11 cellular contexts compared by ENCODE assay signal in genomic region chr6:155185544-155185943, GRCh38.
A peak's percentile ranks its signal among the peaks of the same experiment; 100 is the strongest.
DNase-seq lines count a peak whose midpoint lies in the region; ATAC-seq and TF ChIP-seq lines count a peak whose summit lies in the region.
"Had no signal": no experiment of that assay in that cellular context is flagged by ENCODE, and none has a peak within 500 bp of the region (broad histone marks: within the 10 kb centered on the region; RNA-seq: fewer than 3 reads in every experiment).

No MANE protein-coding gene starts in this region.

- H3K4me3 ChIP-seq in NT2/D1 (ENCODE audit: insufficient read length, low read depth) (no peak overlapping the region), ectodermal cell (ENCODE audit: insufficient read depth, low read depth, low read length) (no peak overlapping the region), smooth muscle cell (no peak overlapping the region)

- peaks cover 1% of the 10 kb centered on the region for H3K36me3 Mint-ChIP-seq in progenitor cell of endocrine pancreas (ENCODE audit: insufficient read depth)

- no peaks in the 10 kb centered on the region for H3K9me3 ChIP-seq in NT2/D1 (ENCODE audit: insufficient read depth, low read length)
- no peaks in the 10 kb centered on the region for H3K9me3 ChIP-seq in ectodermal cell (ENCODE audit: control insufficient read depth, low read length)
- H3K9me3 ChIP-seq in smooth muscle cell (replicated peaks; ENCODE audit: low read depth) = no peaks in the 10 kb centered on the region

- peaks cover 18% of the 10 kb centered on the region for H3F3A ChIP-seq in smooth muscle cell (ENCODE audit: low read depth)

- no peak overlapping the region for H3K4me3 Mint-ChIP-seq in progenitor cell of endocrine pancreas (ENCODE audit: low read depth)

- TF ChIP-seq CTCF in smooth muscle cell (IDR thresholded peaks at IDR 0.05; ENCODE audit: borderline replicate concordance, insufficient read depth, poor library complexity, severe bottlenecking) = no peak
- no peak for TF ChIP-seq CTCF in progenitor cell of endocrine pancreas (IDR thresholded peaks at IDR 0.05; ENCODE audit: unreplicated experiment)

- peaks cover 7% of the 10 kb centered on the region for H3K4me1 ChIP-seq in NT2/D1 (ENCODE audit: insufficient read depth, insufficient read length)
- H3K4me1 ChIP-seq in ectodermal cell (ENCODE audit: control insufficient read depth, insufficient read depth, low read length) = peaks cover 4% of the 10 kb centered on the region
- peaks cover 34% of the 10 kb centered on the region for H3K4me1 ChIP-seq in smooth muscle cell (ENCODE audit: low read depth)

- peak; percentile 62 for DNase-seq in DMS53 (lab: John Stamatoyannopoulos, UW)
- DNase-seq in DMS53 treated with DMSO at 0.1 percent for 48 hours (lab: John Stamatoyannopoulos, UW; ENCODE audit: unreplicated experiment) = no peak
- DNase-seq in NT2/D1 (ENCODE audit: low read depth, low spot score) = peak; percentile 44
- no peak for DNase-seq in smooth muscle cell (lab: John Stamatoyannopoulos, UW; ENCODE audit: unreplicated experiment)
- DNase-seq in progenitor cell of endocrine pancreas (ENCODE audit: low spot score, unreplicated experiment) = no peak
- no peak for DNase-seq in NCI-H1694 treated with DMSO at 0.1 percent for 48 hours (lab: John Stamatoyannopoulos, UW)
- DNase-seq: left cardiac atrium, NCI-H187 had no signal

- peak overlapping the region; percentile 41 for H3K27ac ChIP-seq in ectodermal cell (ENCODE audit: insufficient read depth, low read depth, low read length, poor library complexity, severe bottlenecking)
- H3K27ac ChIP-seq in smooth muscle cell (ENCODE audit: low read depth) = peak overlapping the region; percentile 87
- H3K27ac ChIP-seq: 22Rv1 had no signal

- H3K79me2 ChIP-seq in smooth muscle cell (ENCODE audit: low read depth) = no peaks in the 10 kb centered on the region

- peaks cover 7% of the 10 kb centered on the region for H3K4me1 Mint-ChIP-seq in progenitor cell of endocrine pancreas (ENCODE audit: low read depth)

- ATAC-seq in GM21723 (IDR thresholded peaks at IDR 0.05; ENCODE audit: unreplicated experiment) = no peak

- H3K27me3 ChIP-seq in NT2/D1 (ENCODE audit: insufficient read depth, insufficient read length) (no peaks in the 10 kb centered on the region), ectodermal cell (ENCODE audit: control insufficient read depth, insufficient read depth, low read length, poor library complexity, severe bottlenecking) (no peaks in the 10 kb centered on the region), smooth muscle cell (ENCODE audit: low read depth) (no peaks in the 10 kb centered on the region)

- peak overlapping the region; percentile 25 for H3K4me2 ChIP-seq in smooth muscle cell

- peaks cover 30% of the 10 kb centered on the region for H3K36me3 ChIP-seq in NT2/D1 (ENCODE audit: insufficient read depth, insufficient read length, low read length)
- H3K36me3 ChIP-seq in ectodermal cell (ENCODE audit: control insufficient read depth, insufficient read depth, low read length) = peaks cover 8% of the 10 kb centered on the region
- H3K36me3 ChIP-seq in smooth muscle cell (ENCODE audit: low read depth) = no peaks in the 10 kb centered on the region

- peaks cover 3% of the 10 kb centered on the region for H3K27me3 Mint-ChIP-seq in progenitor cell of endocrine pancreas

- H2AFZ ChIP-seq in smooth muscle cell (ENCODE audit: low read depth) = no peak overlapping the region

- no peaks in the 10 kb centered on the region for H4K20me1 ChIP-seq in smooth muscle cell (ENCODE audit: low read depth)

- 49 to 54% methylated on average over 6 of the region's 6 CpGs for WGBS in ectodermal cell, 2 experiments
- WGBS in smooth muscle cell (ENCODE audit: low lambda C conversion rate) = 11% methylated on average over 6 of the region's 6 CpGs

- H3K27ac Mint-ChIP-seq in progenitor cell of endocrine pancreas = no peak overlapping the region

- H3K9ac ChIP-seq in NT2/D1 (ENCODE audit: insufficient read length, low read depth) (no peak overlapping the region), smooth muscle cell (ENCODE audit: low read depth) (peak overlapping the region; percentile 53)

- no peaks in the 10 kb centered on the region for H3K9me3 Mint-ChIP-seq in progenitor cell of endocrine pancreas (ENCODE audit: low read depth)

Comparison
In these comparisons a context has a peak if more than half of its experiments do, and no peak if none do; other contexts are left out.
1. DNase-seq: peak in DMS53 (single experiment) and NT2/D1 (single experiment); none in DMS53 treated with DMSO at 0.1 percent for 48 hours (single experiment), smooth muscle cell (single experiment), progenitor cell of endocrine pancreas (single experiment) and NCI-H1694 treated with DMSO at 0.1 percent for 48 hours (single experiment).